Comparison of ENCODE assay signal across 1 cellular context in genomic region chr6:126339796-126340750, GRCh38.
TF ChIP-seq lines count a peak whose summit lies in the region.

TSS of gene CENPW (plus strand) at chr6:126340115. CDS start at chr6:126340274, 159 bp downstream.

TF ChIP-seq in K562, 482 proteins besides CTCF, POLR2A, EP300 and RAD21 (continued from another document and continues in another):
- peak; percentile 100 for TF ChIP-seq CREM (IDR thresholded peaks at IDR 0.05; ENCODE audit: low read depth)
- peak; percentile 51; the same call in 1 of the 2 replicates for TF ChIP-seq ESRRA (IDR thresholded peaks at IDR 0.05; ENCODE audit: borderline replicate concordance, low read depth)
- TF ChIP-seq FOXA1 (IDR thresholded peaks at IDR 0.05; ENCODE audit: borderline replicate concordance): no peak
- peak; percentile 93 for TF ChIP-seq MYBL2 (IDR thresholded peaks at IDR 0.05; ENCODE audit: low read depth)
- TF ChIP-seq MYBL2 (CRISPR knock-in tag; IDR thresholded peaks at IDR 0.05; ENCODE audit: borderline replicate concordance): no peak; the same call in 1 of the 2 replicates
- peak; percentile 86 for TF ChIP-seq PML (IDR thresholded peaks at IDR 0.05; ENCODE audit: low read length)
- no peak for TF ChIP-seq MLX (CRISPR knock-in tag; conservative IDR thresholded peaks at IDR 0.05)
- TF ChIP-seq KAT2B (IDR thresholded peaks at IDR 0.05; ENCODE audit: low read depth, low read length): no peak
- peak; percentile 84; the same call in 1 of the 2 replicates for TF ChIP-seq ATF6 (CRISPR knock-in tag; IDR thresholded peaks at IDR 0.05)
- peak; percentile 83 for TF ChIP-seq CHAMP1 (IDR thresholded peaks at IDR 0.05)
- peak in 1 of 2 experiments; percentile 91; a peak in 2 of 4 replicates for TF ChIP-seq TBL1XR1 (IDR thresholded peaks at IDR 0.05; ENCODE audit: low read length in 2 of 2)
- TF ChIP-seq CSDE1 (IDR thresholded peaks at IDR 0.05): peak in 1 of 2 experiments; percentile 73; a peak in 1 of 4 replicates
- peak; percentile 46; the same call in 1 of the 2 replicates for TF ChIP-seq E2F1 (CRISPR knock-in tag; IDR thresholded peaks at IDR 0.05)
- TF ChIP-seq SIN3A (IDR thresholded peaks at IDR 0.05; ENCODE audit: borderline replicate concordance in 2 of 2, control insufficient read depth in 1 of 2, low read depth in 2 of 2, low read length in 2 of 2): peak; percentile 89 to 93; a peak in 3 of 4 replicates
- TF ChIP-seq ZNF511 (CRISPR knock-in tag; IDR thresholded peaks at IDR 0.05): 0 out of 2 replicates have a peak, but pooled peaks have one; percentile 73
- peak; percentile 43; the same call in 1 of the 2 replicates for TF ChIP-seq GMEB1 (CRISPR knock-in tag; IDR thresholded peaks at IDR 0.05)
- peak; percentile 97 for TF ChIP-seq SAP30 (IDR thresholded peaks at IDR 0.05; ENCODE audit: borderline replicate concordance, insufficient read depth, low read depth, low read length, poor library complexity, severe bottlenecking)
- 0 out of 2 replicates have a peak, but pooled peaks have one; percentile 43 for TF ChIP-seq AFF4 (CRISPR knock-in tag; IDR thresholded peaks at IDR 0.05)
- TF ChIP-seq SIN3B (IDR thresholded peaks at IDR 0.05; ENCODE audit: low read depth): peak; percentile 94
- TF ChIP-seq SMAD1 (IDR thresholded peaks at IDR 0.05; ENCODE audit: low read depth, low read length, partially characterized antibody): no peak
- no peak for TF ChIP-seq ZBTB33 (CRISPR knock-in tag; IDR thresholded peaks at IDR 0.05)
- TF ChIP-seq CHD2 (IDR thresholded peaks at IDR 0.05; ENCODE audit: low read depth, low read length): no peak
- 0 out of 2 replicates have a peak, but pooled peaks have one; percentile 32 for TF ChIP-seq CBX5 (IDR thresholded peaks at IDR 0.05; ENCODE audit: borderline replicate concordance, low read depth)
- peak; percentile 50; the same call in 1 of the 2 replicates for TF ChIP-seq RB1 (IDR thresholded peaks at IDR 0.05; ENCODE audit: low read depth)
- TF ChIP-seq TBP (optimal IDR thresholded peaks at IDR 0.05; ENCODE audit: low read depth, low read length): peak; percentile 70
- no peak for TF ChIP-seq RFX5 (IDR thresholded peaks at IDR 0.05; ENCODE audit: low read depth, low read length)
- no peak for TF ChIP-seq NR0B1 (IDR thresholded peaks at IDR 0.05; ENCODE audit: partially characterized antibody)
- no peak for TF ChIP-seq ZNF77 (CRISPR knock-in tag; IDR thresholded peaks at IDR 0.05)
- TF ChIP-seq ZNF695 (CRISPR knock-in tag; IDR thresholded peaks at IDR 0.05): no peak
- peak; percentile 45; the same call in 1 of the 2 replicates for TF ChIP-seq MBD2 (IDR thresholded peaks at IDR 0.05; ENCODE audit: borderline replicate concordance, low read depth)
- peak; percentile 51; the same call in 1 of the 2 replicates for TF ChIP-seq ZNF24 (IDR thresholded peaks at IDR 0.05)
- TF ChIP-seq ZHX1 (conservative IDR thresholded peaks at IDR 0.05; ENCODE audit: low read length): 0 out of 2 replicates have a peak, but pooled peaks have one; percentile 43
- peak; percentile 47; the same call in 1 of the 2 replicates for TF ChIP-seq KLF1 (tag; IDR thresholded peaks at IDR 0.05)
- TF ChIP-seq MAFK (IDR thresholded peaks at IDR 0.05; ENCODE audit: low read length): 0 out of 2 replicates have a peak, but pooled peaks have one; percentile 19
- no peak for TF ChIP-seq ZNF830 (CRISPR knock-in tag; IDR thresholded peaks at IDR 0.05)
- peak; percentile 39; the same call in 1 of the 2 replicates for TF ChIP-seq GABPA (tag; conservative IDR thresholded peaks at IDR 0.05; ENCODE audit: low read depth)
- TF ChIP-seq CC2D1A (IDR thresholded peaks at IDR 0.05): peak; percentile 91
- peak; percentile 87 for TF ChIP-seq JUND (IDR thresholded peaks at IDR 0.05; ENCODE audit: borderline replicate concordance, low read depth, low read length)
- peak; percentile 90; the same call in 2 of the 3 replicates for TF ChIP-seq JUND (tag; IDR thresholded peaks at IDR 0.05; ENCODE audit: borderline replicate concordance, low read depth, low read length)
- TF ChIP-seq DPF2 (IDR thresholded peaks at IDR 0.05): peak; percentile 27; the same call in 1 of the 2 replicates
- peak; percentile 31 for TF ChIP-seq NEUROD1 (IDR thresholded peaks at IDR 0.05; ENCODE audit: borderline replicate concordance, low read depth, low read length, partially characterized antibody)
